1 cellular context compared by ENCODE assay signal in genomic region chr13:112587767-112588489, GRCh38.
TF ChIP-seq lines count a peak whose summit lies in the region.

TUBGCP3 (minus strand) TSS chr13:112588153; CDS start chr13:112587980, 173 bp downstream.

TF ChIP-seq in K562, 482 proteins besides CTCF, POLR2A, EP300 and RAD21 (continued from another document and continues in another):
- TF ChIP-seq PBX2 (CRISPR knock-in tag; IDR thresholded peaks at IDR 0.05; ENCODE audit: low read depth) (no peak), PBX2 (tag; conservative IDR thresholded peaks at IDR 0.05; ENCODE audit: low read depth) (no peak), CHCHD3 (CRISPR knock-in tag; IDR thresholded peaks at IDR 0.05) (no peak), GTF2A2 (tag; IDR thresholded peaks at IDR 0.05) (no peak), ZBED1 (IDR thresholded peaks at IDR 0.05) (no peak), MXI1 (IDR thresholded peaks at IDR 0.05; ENCODE audit: low read depth, low read length) (no peak), ILF3 (IDR thresholded peaks at IDR 0.05; ENCODE audit: borderline replicate concordance) (no peak), ZFPM2 (CRISPR knock-in tag; IDR thresholded peaks at IDR 0.05) (no peak), PHF20 (IDR thresholded peaks at IDR 0.05; ENCODE audit: partially characterized antibody) (peak; percentile 93), NR1H2 (CRISPR knock-in tag; IDR thresholded peaks at IDR 0.05) (no peak), ZNF57 (CRISPR knock-in tag; IDR thresholded peaks at IDR 0.05) (no peak), ZNF146 (CRISPR knock-in tag; IDR thresholded peaks at IDR 0.05; ENCODE audit: unreplicated experiment) (no peak), ZKSCAN8 (CRISPR knock-in tag; IDR thresholded peaks at IDR 0.05) (no peak), STAT6 (CRISPR knock-in tag; IDR thresholded peaks at IDR 0.05) (no peak), RBM25 (IDR thresholded peaks at IDR 0.05; ENCODE audit: low read depth, low read length, severe bottlenecking) (no peak), CREB1 (IDR thresholded peaks at IDR 0.05) (no peak), CREB1 (CRISPR knock-in tag; IDR thresholded peaks at IDR 0.05) (peak; percentile 47; the same call in 1 of the 2 replicates), ZNF354B (CRISPR knock-in tag; IDR thresholded peaks at IDR 0.05) (no peak), ZSCAN32 (CRISPR knock-in tag; IDR thresholded peaks at IDR 0.05) (no peak), SMARCC2 (IDR thresholded peaks at IDR 0.05; ENCODE audit: low read depth) (no peak), FOXA3 (CRISPR knock-in tag; conservative IDR thresholded peaks at IDR 0.05 in 1 of 2, IDR thresholded peaks at IDR 0.05 in 1 of 2) (no peak), PPARD (CRISPR knock-in tag; IDR thresholded peaks at IDR 0.05) (no peak), MLX (CRISPR knock-in tag; conservative IDR thresholded peaks at IDR 0.05) (no peak), XRCC4 (IDR thresholded peaks at IDR 0.05; ENCODE audit: extremely low read depth, insufficient read depth, insufficient read length) (no peak), ZNF511 (CRISPR knock-in tag; IDR thresholded peaks at IDR 0.05) (peak; percentile 76), MCM7 (IDR thresholded peaks at IDR 0.05) (no peak), RHOXF2B (CRISPR knock-in tag; conservative IDR thresholded peaks at IDR 0.05) (no peak), ZNF3 (CRISPR knock-in tag; IDR thresholded peaks at IDR 0.05) (no peak), NCOA1 (IDR thresholded peaks at IDR 0.05; ENCODE audit: low read depth) (peak; percentile 93), SMAD1 (IDR thresholded peaks at IDR 0.05; ENCODE audit: low read depth, low read length, partially characterized antibody) (no peak), FOXJ3 (CRISPR knock-in tag; IDR thresholded peaks at IDR 0.05) (no peak), ZNF696 (CRISPR knock-in tag; conservative IDR thresholded peaks at IDR 0.05) (no peak), STAT5B (CRISPR knock-in tag; IDR thresholded peaks at IDR 0.05) (no peak), MCM5 (IDR thresholded peaks at IDR 0.05; ENCODE audit: low read depth) (no peak), ZNF449 (CRISPR knock-in tag; IDR thresholded peaks at IDR 0.05) (no peak), CREB5 (CRISPR knock-in tag; IDR thresholded peaks at IDR 0.05) (no peak), ZNF124 (CRISPR knock-in tag; IDR thresholded peaks at IDR 0.05) (peak; percentile 65; the same call in 1 of the 2 replicates), MTA3 (IDR thresholded peaks at IDR 0.05; ENCODE audit: borderline replicate concordance) (peak; percentile 77; the same call in 1 of the 2 replicates), CBFB (CRISPR knock-in tag; IDR thresholded peaks at IDR 0.05) (no peak), ZEB2 (IDR thresholded peaks at IDR 0.05) (peak; percentile 89), E4F1 (CRISPR knock-in tag; IDR thresholded peaks at IDR 0.05; ENCODE audit: borderline replicate concordance) (no peak), HNRNPLL (IDR thresholded peaks at IDR 0.05; ENCODE audit: low read depth, low read length, poor library complexity, severe bottlenecking) (peak; percentile 46), ADNP (tag; IDR thresholded peaks at IDR 0.05) (no peak), ZNF384 (IDR thresholded peaks at IDR 0.05; ENCODE audit: low read depth, low read length) (no peak), ZNF764 (CRISPR knock-in tag; IDR thresholded peaks at IDR 0.05; ENCODE audit: low read depth) (no peak), SMARCB1 (IDR thresholded peaks at IDR 0.05; ENCODE audit: insufficient read length, low read depth) (no peak), GATAD2B (IDR thresholded peaks at IDR 0.05; ENCODE audit: borderline replicate concordance) (no peak), ZNF695 (CRISPR knock-in tag; IDR thresholded peaks at IDR 0.05) (0 out of 2 replicates have a peak, but pooled peaks have one; percentile 15), MIER1 (IDR thresholded peaks at IDR 0.05; ENCODE audit: low read depth) (no peak), ZBTB49 (CRISPR knock-in tag; IDR thresholded peaks at IDR 0.05; ENCODE audit: borderline replicate concordance) (no peak), ELK1 (CRISPR knock-in tag; IDR thresholded peaks at IDR 0.05) (no peak), KDM1A (IDR thresholded peaks at IDR 0.05) (no peak), ZNF436 (CRISPR knock-in tag; IDR thresholded peaks at IDR 0.05) (no peak), CREM (IDR thresholded peaks at IDR 0.05; ENCODE audit: low read depth) (peak; percentile 45; the same call in 1 of the 2 replicates)
